In genomic region chr3:99902091-99902490, GRCh38 we compare ENCODE assay signal across 1 cellular context.
TF ChIP-seq lines count a peak whose summit lies in the region.

No MANE protein-coding gene starts in this region.

TF ChIP-seq in HCT116, 20 proteins besides CTCF, POLR2A, EP300 and RAD21 (continued from another document):
- TF ChIP-seq SIN3A (IDR thresholded peaks at IDR 0.05; ENCODE audit: low read depth) = no peak
- TF ChIP-seq ZFX (IDR thresholded peaks at IDR 0.05) = no peak
- TF ChIP-seq YY1 (IDR thresholded peaks at IDR 0.05; ENCODE audit: extremely low read depth, insufficient replicate concordance, low read depth, low read length) = no peak
- TF ChIP-seq, protein P1, sequence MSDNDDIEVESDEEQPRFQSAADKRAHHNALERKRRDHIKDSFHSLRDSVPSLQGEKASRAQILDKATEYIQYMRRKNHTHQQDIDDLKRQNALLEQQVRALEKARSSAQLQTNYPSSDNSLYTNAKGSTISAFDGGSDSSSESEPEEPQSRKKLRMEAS (IDR thresholded peaks at IDR 0.05) = no peak
- no peak for TF ChIP-seq CEBPB (IDR thresholded peaks at IDR 0.05; ENCODE audit: low read depth)
- TF ChIP-seq EZH2phosphoT487 (IDR thresholded peaks at IDR 0.05; ENCODE audit: borderline replicate concordance) = no peak
- TF ChIP-seq EZH2 (IDR thresholded peaks at IDR 0.05) = no peak
- TF ChIP-seq TCF7L2 (IDR thresholded peaks at IDR 0.05; ENCODE audit: borderline replicate concordance, extremely low read depth, insufficient read depth, insufficient read length) = no peak
